In the genomic region with DNA sequence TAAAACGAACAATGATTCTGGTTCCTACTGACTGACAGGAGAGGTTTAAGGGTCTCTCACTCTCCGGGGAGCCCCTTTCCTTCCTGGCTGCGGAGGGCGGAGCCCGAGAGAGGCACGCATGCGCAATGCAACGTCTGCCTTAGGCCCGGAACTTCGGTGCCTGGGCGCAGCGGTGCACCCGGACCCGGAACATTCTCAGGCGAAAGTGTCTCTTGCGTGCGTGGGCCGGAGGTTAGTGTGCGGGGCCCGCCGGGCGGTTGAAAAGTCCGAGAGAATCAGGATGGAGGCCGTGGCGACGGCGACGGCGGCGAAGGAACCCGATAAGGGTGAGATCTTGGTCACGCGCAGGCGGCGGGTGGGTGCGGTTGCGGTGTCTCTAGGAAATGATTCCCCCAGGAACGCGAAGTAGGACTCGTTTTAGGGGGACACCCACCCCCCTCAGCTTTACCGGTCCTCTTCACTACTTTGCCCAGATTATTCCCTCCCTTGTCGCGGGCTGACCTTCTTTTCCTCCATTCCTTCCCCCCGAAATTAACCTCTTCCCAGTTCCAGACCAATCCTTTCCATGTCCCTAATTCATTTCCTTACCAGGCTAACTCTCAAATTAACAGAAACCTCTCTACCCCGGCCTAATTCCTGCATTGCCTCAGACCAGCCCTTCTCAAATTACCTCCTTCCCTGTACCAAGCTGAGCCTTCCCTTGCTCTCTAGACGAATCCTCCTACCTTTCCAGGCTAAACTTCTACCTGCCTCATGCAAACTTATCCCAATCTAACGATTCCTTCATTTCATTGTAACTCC, we compare ENCODE assay signal across 8 cellular contexts. TPM values are rescaled to one million over a fixed set of nuclear protein-coding genes. Genes with fewer than 3 reads are reported as not detected.
DNase-seq lines count a peak whose midpoint lies in the region; ATAC-seq, FAIRE-seq and TF ChIP-seq lines count a peak whose summit lies in the region.

A gene (plus strand): TSS at position 142 of the 801 bp plus-strand sequence. CDS start 139 bp downstream, at position 281.

- H3K36me3 ChIP-seq in ACC112 (ENCODE audit: insufficient read depth, low read length) (no peaks in the 10 kb centered on the region), keratinocyte (ENCODE audit: control insufficient read depth in 2 of 2, extremely low read depth in 1 of 2, insufficient read depth in 2 of 2, low read length in 2 of 2) (peaks cover 20 to 23% of the 10 kb centered on the region in 2 experiments)

- H3K9me1 ChIP-seq in keratinocyte (ENCODE audit: control insufficient read depth, extremely low read depth, insufficient read depth, low read length) = no peaks in the 10 kb centered on the region

- no peaks in the 10 kb centered on the region for H4K20me1 ChIP-seq in keratinocyte (ENCODE audit: control insufficient read depth, extremely low read depth, insufficient read depth, low read length)

- H3K27me3 ChIP-seq in ACC112 (ENCODE audit: insufficient read depth, low read length) = no peaks in the 10 kb centered on the region
- H3K27me3 ChIP-seq in keratinocyte (ENCODE audit: control insufficient read depth, extremely low read depth, insufficient read depth, low read length) = no peaks in the 10 kb centered on the region

- peak; percentile 68 for ATAC-seq in GM18867 (IDR thresholded peaks at IDR 0.05; ENCODE audit: unreplicated experiment)
- ATAC-seq in HG03159 (IDR thresholded peaks at IDR 0.05; ENCODE audit: unreplicated experiment) = peak; percentile 70
- peak; percentile 67 for ATAC-seq in activated CD4-positive, CD25-positive, alpha-beta regulatory T cell treated with anti-CD3 and anti-CD28 coated beads, Interleukin-2, amount 50 U/mL, for 24 hours

- H3K4me1 ChIP-seq in ACC112 (ENCODE audit: control insufficient read depth, insufficient read depth, low read length, unreplicated experiment) = peaks cover 14% of the 10 kb centered on the region
- peaks cover 24% of the 10 kb centered on the region for H3K4me1 ChIP-seq in keratinocyte (ENCODE audit: control insufficient read depth, extremely low read depth, insufficient read depth, low read length)

- H2AFZ ChIP-seq in ACC112 (ENCODE audit: low read length, unreplicated experiment) (peak within 1 kb of the TSS; percentile 67), keratinocyte (ENCODE audit: control insufficient read depth, low read length) (peak within 1 kb of the TSS; percentile 92)

- peak within 1 kb of the TSS; percentile 99 for H3K4me2 ChIP-seq in keratinocyte (ENCODE audit: control insufficient read depth, extremely low read depth, insufficient read depth, low read depth, low read length)

- H3K79me2 ChIP-seq in ACC112 (ENCODE audit: control insufficient read depth, insufficient read depth, low read length, unreplicated experiment) (peaks cover 10% of the 10 kb centered on the region), keratinocyte (ENCODE audit: control insufficient read depth, insufficient read depth, low read length) (peaks cover 28% of the 10 kb centered on the region)

- DNase-seq in NCI-H345 (lab: John Stamatoyannopoulos, UW) (peak; percentile 82), keratinocyte (ENCODE audit: low read depth, low spot score) (peak; percentile 57)
- DNase-seq in central memory CD4-positive, alpha-beta T cell = peak; percentile 87
- peak; percentile 91 for DNase-seq in stimulated activated CD4-positive, alpha-beta T cell treated with anti-CD3 and anti-CD28 coated beads, Interleukin-15, amount 100 ng/mL, for 24 hours

- H3K27ac ChIP-seq in ACC112 (ENCODE audit: low read depth, low read length) (peak within 1 kb of the TSS; percentile 90), keratinocyte (ENCODE audit: control insufficient read depth, insufficient read depth, low read length) (peak within 1 kb of the TSS; percentile 97)

- H3K4me3 ChIP-seq in ACC112 (ENCODE audit: low read depth, low read length) (peak within 1 kb of the TSS; percentile 95), keratinocyte (ENCODE audit: control insufficient read depth in 2 of 3, extremely low read depth in 1 of 3, insufficient read depth in 2 of 3, low read depth in 1 of 3, low read length in 3 of 3) (peak within 1 kb of the TSS; percentile 79 to 95 (median 89))

- FAIRE-seq in keratinocyte (lab: Jason Lieb, UNC) = peak; percentile 29

- no peak for TF ChIP-seq CTCF in keratinocyte (optimal IDR thresholded peaks at IDR 0.05 in 1 of 3, IDR thresholded peaks at IDR 0.05 in 1 of 3, conservative IDR thresholded peaks at IDR 0.05 in 1 of 3; ENCODE audit: extremely low read depth in 1 of 3, insufficient read depth in 2 of 3, low read length in 3 of 3)

- peak within 1 kb of the TSS; percentile 95 for H3K9ac ChIP-seq in keratinocyte (ENCODE audit: control insufficient read depth, extremely low read depth, insufficient read depth, low read length)

- no peaks in the 10 kb centered on the region for H3K9me3 ChIP-seq in keratinocyte (ENCODE audit: control insufficient read depth, low read depth, low read length)

- dilution Hi-C loops in keratinocyte (cut with MboI; ENCODE audit: extremely low pct_ligation_motif_present, low sequenced_read_pairs) = no loop called here

RNA-seq across cellular contexts. Expression of the gene that starts here (rescaled TPM):
- polyA plus RNA-seq in keratinocyte = 6.8 to 9.6 TPM (median 9.5 TPM) in 3 replicates
- 6.2 TPM for polyA plus RNA-seq in keratinocyte (2011; ENCODE audit: low read depth)
- 6.1 and 8.4 TPM in 2 replicates for polyA plus RNA-seq in keratinocyte (2011; cell fraction: cytosol; rRNA removed)
- polyA plus RNA-seq in keratinocyte (2011; cell fraction: nucleus; rRNA removed) = 13.7 and 17.1 TPM in 2 replicates
- polyA plus RNA-seq in keratinocyte (2012; ENCODE audit: low replicate concordance) = 8.5 and 17.6 TPM in 2 replicates
- 9.0 to 34.6 TPM (median 9.3 TPM) in 3 replicates for polyA minus RNA-seq in keratinocyte
- 7.7 TPM for polyA minus RNA-seq in keratinocyte (2011; cell fraction: cytosol; rRNA and poly(A)+ RNA removed)
- 7.8 and 10.6 TPM in 2 replicates for polyA minus RNA-seq in keratinocyte (2011; cell fraction: nucleus; rRNA and poly(A)+ RNA removed)

Comparison
In these comparisons a context has a peak if more than half of its experiments do, and no peak if none do; other contexts are left out.
1. Peak in every context shown above with its lines: DNase-seq, ATAC-seq, H3K4me3 ChIP-seq and H3K27ac ChIP-seq.